ENCODE assay signal across 10 cellular contexts in the genomic region with DNA sequence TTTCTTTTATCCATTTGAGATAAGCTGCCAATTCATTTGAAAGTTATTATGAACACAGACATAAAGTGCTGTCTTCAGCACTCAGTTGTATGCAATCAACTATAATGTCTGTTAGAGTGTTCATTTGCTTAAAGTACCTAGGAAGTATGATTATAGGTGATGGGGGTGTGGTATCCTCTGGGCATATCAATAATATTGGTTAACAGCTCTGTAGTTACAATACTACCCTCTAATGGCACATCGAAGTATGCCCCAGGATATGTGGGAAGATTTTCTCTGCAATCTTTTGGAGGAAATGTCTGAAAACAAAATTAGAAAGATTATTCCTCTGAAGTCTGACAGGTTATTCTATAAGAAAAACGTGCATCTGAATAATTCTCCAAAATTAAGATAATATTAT.
DNase-seq lines count a peak whose midpoint lies in the region; ATAC-seq, FAIRE-seq and TF ChIP-seq lines count a peak whose summit lies in the region.
"Had no signal": no experiment of that assay in that cellular context is flagged by ENCODE, and none has a peak within 500 bp of the region (broad histone marks: within the 10 kb centered on the region; RNA-seq: fewer than 3 reads in every experiment).

No MANE protein-coding gene starts in this region.

- no peaks in the 10 kb centered on the region for H3K79me2 ChIP-seq in fibroblast of lung (ENCODE audit: control insufficient read depth, insufficient read depth, low read length)

- no peaks in the 10 kb centered on the region for H3K27me3 ChIP-seq in fibroblast of lung (ENCODE audit: control insufficient read depth, insufficient read depth, low read length)
- no peaks in the 10 kb centered on the region for H3K27me3 ChIP-seq in small intestine (ENCODE audit: control insufficient read depth in 2 of 2, insufficient read depth in 2 of 2, low read length in 2 of 2)

- WGBS in small intestine, 3 donors, result 5 to 35% (median 5%) methylated on average over 2 of the region's 2 CpGs

- H3K4me2 ChIP-seq in fibroblast of lung (ENCODE audit: extremely low read depth, insufficient read depth, low read length), result no peak overlapping the region

- no peak overlapping the region for H3K27ac ChIP-seq in fibroblast of lung (ENCODE audit: insufficient read depth, low read length)
- no peak overlapping the region for H3K27ac ChIP-seq in small intestine (ENCODE audit: low read depth in 1 of 2, low read length in 1 of 2)

- no peaks in the 10 kb centered on the region for H4K20me1 ChIP-seq in fibroblast of lung (ENCODE audit: control insufficient read depth, extremely low read depth, insufficient read depth, low read length)

- H3K4me3 ChIP-seq in fibroblast of lung (replicated peaks in 1 of 4; ENCODE audit: control extremely low read depth in 1 of 4, insufficient read depth in 1 of 4, low read depth in 3 of 4, low read length in 4 of 4) (no peak overlapping the region), small intestine (ENCODE audit: low read depth in 1 of 2, low read length in 2 of 2) (no peak overlapping the region)

- no peak overlapping the region for H3K9ac ChIP-seq in fibroblast of lung (ENCODE audit: insufficient read depth, low read length)

- no peak for ATAC-seq in HG03342 (IDR thresholded peaks at IDR 0.05; ENCODE audit: unreplicated experiment)

- no peaks in the 10 kb centered on the region for H3K36me3 ChIP-seq in fibroblast of lung (ENCODE audit: control insufficient read depth, insufficient read depth, low read length)
- H3K36me3 ChIP-seq in small intestine (ENCODE audit: control insufficient read depth in 2 of 2, insufficient read depth in 2 of 2, low read length in 2 of 2), result no peaks in the 10 kb centered on the region

- FAIRE-seq in small intestine (lab: Jason Lieb, UNC), result peak; percentile 23
- FAIRE-seq: TTC549 had no signal

- DNase-seq in NCI-H510A treated with DMSO at 0.1 percent for 48 hours (lab: John Stamatoyannopoulos, UW) (peak; percentile 9), NCI-H510A (lab: John Stamatoyannopoulos, UW) (no peak), OCI-M1 (lab: John Stamatoyannopoulos, UW) (peak; percentile 21), fibroblast of lung (ENCODE audit: low read depth in 2 of 2) (peak; percentile 5 to 61), small intestine (peak; percentile 46), SW 1271 (lab: John Stamatoyannopoulos, UW) (no peak), HPDE6-E6E7 (ENCODE audit: extremely low spot score) (no peak)
- DNase-seq: anterior cingulate cortex had no signal

- no peak overlapping the region for H2AFZ ChIP-seq in fibroblast of lung (ENCODE audit: low read length)

- H3K4me1 ChIP-seq in fibroblast of lung (ENCODE audit: control insufficient read depth, extremely low read depth, insufficient read depth, low read length) (no peaks in the 10 kb centered on the region), small intestine (ENCODE audit: control insufficient read depth in 2 of 2, insufficient read depth in 1 of 2, low read depth in 1 of 2, low read length in 1 of 2) (no peaks in the 10 kb centered on the region)

- H3K9me3 ChIP-seq in fibroblast of lung (ENCODE audit: control insufficient read depth, insufficient read depth, low read depth, low read length) (no peaks in the 10 kb centered on the region), small intestine (ENCODE audit: control insufficient read depth, low read depth) (no peaks in the 10 kb centered on the region)

- TF ChIP-seq CTCF in fibroblast of lung (conservative IDR thresholded peaks at IDR 0.05 in 1 of 2, IDR thresholded peaks at IDR 0.05 in 1 of 2; ENCODE audit: low read depth in 1 of 2, low read length in 2 of 2), result peak; percentile 60 to 71

Comparison
In these comparisons a context has a peak if more than half of its experiments do, and no peak if none do; other contexts are left out.
1. DNase-seq: peak in NCI-H510A treated with DMSO at 0.1 percent for 48 hours (single experiment), OCI-M1 (single experiment), fibroblast of lung (2 of 2) and small intestine (single experiment); none in NCI-H510A (single experiment), SW 1271 (0 of 2) and HPDE6-E6E7 (single experiment).